In genomic region chr13:44303681-44304432, GRCh38 we compare ENCODE assay signal across 14 cellular contexts.
A peak's percentile ranks its signal among the peaks of the same experiment; 100 is the strongest.
DNase-seq lines count a peak whose midpoint lies in the region; ATAC-seq and TF ChIP-seq lines count a peak whose summit lies in the region.
"Had no signal": no experiment of that assay in that cellular context is flagged by ENCODE, and none has a peak within 500 bp of the region (broad histone marks: within the 10 kb centered on the region; RNA-seq: fewer than 3 reads in every experiment).

No MANE protein-coding gene starts in this region.

- H3K4me1 ChIP-seq in SK-N-SH (ENCODE audit: control insufficient read depth in 1 of 2, insufficient read depth in 2 of 2, low read depth in 1 of 2, low read length in 1 of 2) (peaks cover 22 to 34% of the 10 kb centered on the region in 2 experiments), Caco-2 (peaks cover 6% of the 10 kb centered on the region; the same call in 1 of the 2 replicates)

- no peaks in the 10 kb centered on the region for H4K20me1 ChIP-seq in SK-N-SH (ENCODE audit: insufficient read depth)

- BruUV-seq in Caco-2 (replicated peaks; lab: Mats Ljungman, UMichigan), result no TSS peak

- no peaks in the 10 kb centered on the region for H3K9me2 ChIP-seq in SK-N-SH

- 73% methylated on average over 5 of the region's 5 CpGs for WGBS in SK-N-SH (ENCODE audit: low lambda C conversion rate)

- no peak for TF ChIP-seq CTCF in SK-N-SH (IDR thresholded peaks at IDR 0.05)
- TF ChIP-seq CTCF in Caco-2 (IDR thresholded peaks at IDR 0.05; ENCODE audit: insufficient read depth in 1 of 2, low read depth in 1 of 2, low read length in 1 of 2, severe bottlenecking in 1 of 2, unreplicated experiment in 1 of 2), result no peak
- TF ChIP-seq CTCF in WTC11 (IDR thresholded peaks at IDR 0.05), result no peak

- H3K9ac ChIP-seq in SK-N-SH, result no peak overlapping the region

- H3K9me3 Mint-ChIP-seq in Caco-2 (ENCODE audit: unreplicated experiment) (no peaks in the 10 kb centered on the region), WTC11 (no peaks in the 10 kb centered on the region; the same call in 1 of the 2 replicates)

- H3K9me3 ChIP-seq in SK-N-SH (no peaks in the 10 kb centered on the region), Caco-2 (no peaks in the 10 kb centered on the region)
- H3K9me3 ChIP-seq: Peyer's patch had no signal

- H3K27ac Mint-ChIP-seq in Caco-2 (ENCODE audit: unreplicated experiment), result no peak overlapping the region
- H3K27ac Mint-ChIP-seq in WTC11, result no peak overlapping the region
- H3K27ac Mint-ChIP-seq: activated naive CD8-positive, alpha-beta T cell treated with anti-CD3 and anti-CD28 coated beads, Interleukin-2, amount 50 U/mL, for 24 hours had no signal

- intact Hi-C loops in cardiac septum (cut with DNase I) (no loop called here), Caco-2 (cut with micrococcal nuclease; ENCODE audit: unreplicated experiment) (no loop called here)

- DNase-seq in COR-L47 (lab: John Stamatoyannopoulos, UW), result peak; percentile 44
- peak; percentile 9 for DNase-seq in SK-N-SH
- DNase-seq in cardiac septum (ENCODE audit: low spot score), result peak; percentile 86
- peak; percentile 22 for DNase-seq in pons (ENCODE audit: low spot score)
- no peak for DNase-seq in NCI-H1105 (lab: John Stamatoyannopoulos, UW)
- DNase-seq in Caco-2, result no peak
- no peak for DNase-seq in WTC11 (ENCODE audit: low spot score)
- DNase-seq in COLO668 (lab: John Stamatoyannopoulos, UW; ENCODE audit: unreplicated experiment), result no peak
- DNase-seq: activated naive CD8-positive, alpha-beta T cell treated with anti-CD3 and anti-CD28 coated beads, Interleukin-2, amount 50 U/mL, for 24 hours; AML-193; effector CD4-positive, alpha-beta T cell; mesendoderm; NCI-H2171; Peyer's patch had no signal

- H3K36me3 ChIP-seq in SK-N-SH (replicated peaks in 1 of 2; ENCODE audit: control insufficient read depth in 1 of 2, insufficient read depth in 2 of 2, low read length in 1 of 2) (no peaks in the 10 kb centered on the region), Caco-2 (ENCODE audit: control insufficient read depth, insufficient read depth, low read length) (no peaks in the 10 kb centered on the region)
- H3K36me3 ChIP-seq: Peyer's patch had no signal

- H3K79me2 ChIP-seq in SK-N-SH (ENCODE audit: insufficient read depth), result no peaks in the 10 kb centered on the region

- H3K27me3 ChIP-seq in SK-N-SH (ENCODE audit: insufficient read depth) (no peaks in the 10 kb centered on the region), Caco-2 (replicated peaks; ENCODE audit: control insufficient read depth, insufficient read depth, low read length) (no peaks in the 10 kb centered on the region)
- H3K27me3 ChIP-seq: Peyer's patch had no signal

- H3K4me2 ChIP-seq in SK-N-SH, result no peak overlapping the region

- H3K4me3 Mint-ChIP-seq in Caco-2 (ENCODE audit: unreplicated experiment) (no peak overlapping the region), WTC11 (no peak overlapping the region)
- H3K4me3 Mint-ChIP-seq: activated naive CD8-positive, alpha-beta T cell treated with anti-CD3 and anti-CD28 coated beads, Interleukin-2, amount 50 U/mL, for 24 hours had no signal

- no peak overlapping the region for H3K4me3 ChIP-seq in SK-N-SH (ENCODE audit: low read depth in 2 of 2, low read length in 1 of 2)
- no peak overlapping the region for H3K4me3 ChIP-seq in Caco-2 (ENCODE audit: low read depth, low read length)
- H3K4me3 ChIP-seq: Peyer's patch had no signal

- H3K27ac ChIP-seq in SK-N-SH (ENCODE audit: low read depth in 2 of 2, low read length in 1 of 2), result peak overlapping the region; percentile 20 to 79; a peak in 3 of 4 replicates

- H3K27me3 Mint-ChIP-seq in Caco-2 (ENCODE audit: insufficient read depth, unreplicated experiment) (no peaks in the 10 kb centered on the region), WTC11 (ENCODE audit: low read depth) (peaks cover 54% of the 10 kb centered on the region)

- H3K4me1 Mint-ChIP-seq in Caco-2 (ENCODE audit: low read depth, unreplicated experiment) (peaks cover 19% of the 10 kb centered on the region), WTC11 (peaks cover 46% of the 10 kb centered on the region)

- CTCF ChIA-PET in SK-N-SH (lab: Yijun Ruan, JAX), result interaction anchor here (0.6 to 1.2 kb wide), 2 partner anchors 27 to 1080 kb away, joined by 3 to 4 read pairs; no protein-coding TSS in a partner anchor
- CTCF ChIA-PET in Caco-2 (lab: Charles Lee), result interaction anchor here (0.6 kb wide), 1 partner anchor 996 kb away, joined by 3 read pairs; no protein-coding TSS in a partner anchor
- CTCF ChIA-PET in WTC11 (lab: Charles Lee), result no interaction called here

- no peak for ATAC-seq in WTC11
- ATAC-seq: activated naive CD8-positive, alpha-beta T cell treated with anti-CD3 and anti-CD28 coated beads, Interleukin-2, amount 50 U/mL, for 24 hours had no signal

- no peaks in the 10 kb centered on the region for H3K36me3 Mint-ChIP-seq in Caco-2 (ENCODE audit: insufficient read depth, unreplicated experiment)
- H3K36me3 Mint-ChIP-seq in WTC11, result no peaks in the 10 kb centered on the region

- POLR2A ChIA-PET in SK-N-SH (lab: Yijun Ruan, JAX) (no interaction called here), Caco-2 (lab: Charles Lee) (no interaction called here), WTC11 (lab: Charles Lee) (no interaction called here)

- H2AFZ ChIP-seq in SK-N-SH (ENCODE audit: low read depth), result no peak overlapping the region

- 0 out of 4 replicates have a peak, but pooled peaks of 1 of the 2 experiments have one; percentile 14 for TF ChIP-seq EP300 in SK-N-SH (IDR thresholded peaks at IDR 0.05; ENCODE audit: borderline replicate concordance in 1 of 2, low read depth in 1 of 2, low read length in 1 of 2)

- H3F3A ChIP-seq in SK-N-SH (replicated peaks; ENCODE audit: insufficient read depth), result peaks cover 18% of the 10 kb centered on the region

- TF ChIP-seq RAD21 in SK-N-SH (IDR thresholded peaks at IDR 0.05; ENCODE audit: low read length), result no peak

TF ChIP-seq in SK-N-SH, 30 proteins besides CTCF, POLR2A, EP300 and RAD21:
- no peak for TF ChIP-seq USF2 (IDR thresholded peaks at IDR 0.05; ENCODE audit: borderline replicate concordance, low read depth, low read length)
- TF ChIP-seq ZBTB33 (IDR thresholded peaks at IDR 0.05; ENCODE audit: borderline replicate concordance, low read depth), result no peak
- peak; percentile 30; the same call in 1 of the 2 replicates for TF ChIP-seq NFIC (IDR thresholded peaks at IDR 0.05; ENCODE audit: borderline replicate concordance)
- peak; percentile 30; the same call in 1 of the 2 replicates for TF ChIP-seq TCF12 (IDR thresholded peaks at IDR 0.05)

TF ChIP-seq in WTC11, 78 proteins besides CTCF, POLR2A, EP300 and RAD21:
- TF ChIP-seq SMAD4 (CRISPR knock-in tag; IDR thresholded peaks at IDR 0.05), result no peak
- TF ChIP-seq NR2C2 (CRISPR knock-in tag; IDR thresholded peaks at IDR 0.05), result no peak
- TF ChIP-seq MAX (CRISPR knock-in tag; IDR thresholded peaks at IDR 0.05), result no peak

Comparison
In these comparisons a context has a peak if more than half of its experiments do, and no peak if none do; other contexts are left out.
1. DNase-seq: peak in COR-L47 (single experiment), SK-N-SH (single experiment), cardiac septum (single experiment) and pons (single experiment); none in NCI-H1105 (single experiment), Caco-2 (0 of 2), WTC11 (single experiment) and COLO668 (single experiment).